In genomic region chr22:33397381-33397907, GRCh38 we compare ENCODE assay signal across 30 cellular contexts.
"Had no signal": no experiment of that assay in that cellular context is flagged by ENCODE, and none has a peak within 500 bp of the region (broad histone marks: within the 10 kb centered on the region; RNA-seq: fewer than 3 reads in every experiment).

No MANE protein-coding gene starts in this region.

- H3K27me3 ChIP-seq: adrenal gland, body of pancreas, MG63, Peyer's patch, SJSA1 had no signal

- H3K27ac ChIP-seq: adrenal gland, body of pancreas, Peyer's patch, SJSA1 had no signal

- H3K9ac ChIP-seq: SK-N-SH had no signal

- H3K36me3 ChIP-seq: adrenal gland, MG63, Peyer's patch, SJSA1 had no signal

- DNase-seq: activated CD4-positive, alpha-beta T cell treated with anti-CD3 and anti-CD28 coated beads, Interleukin-2, amount 10 ng/mL, durations not matched to agents 24 days and 14 days; activated CD4-positive, alpha-beta T cell treated with anti-CD3 and anti-CD28 coated beads, Interleukin-2, amount 50 U/mL, for 48 hours; activated CD8-positive, alpha-beta T cell treated with anti-CD3 and anti-CD28 coated beads, Interleukin-2, amount 10 ng/mL, durations not matched to agents 7 days and 5 days; activated gamma-delta T cell; activated naive CD4-positive, alpha-beta T cell treated with Interleukin-2 at 50 U/mL for 16 hours; activated naive CD8-positive, alpha-beta T cell treated with anti-CD3 and anti-CD28 coated beads, Interleukin-2, amount 10 ng/mL, durations not matched to agents 7 days and 5 days; activated T-cell treated with anti-CD3 and anti-CD28 coated beads, Interleukin-2, amount 50 U/mL, for 24 hours; adrenal gland; body of pancreas; central memory CD4-positive, alpha-beta T cell; Kasumi-1; KG1; MG63; NCI-H1048; NCI-H1105 treated with DMSO at 0.1 percent for 48 hours; NCI-H1436; NCI-H1694; NCI-H1930; NCI-H2081 treated with DMSO at 0.1 percent for 48 hours; NCI-H2171; NCI-H510A; NCI-H526; NCI-H748 treated with DMSO at 0.1 percent for 48 hours; NK-92 treated with Interleukin-12 subunit alpha and Interleukin-12 subunit beta, amount 100 ng/mL, for 24 hours; PC-3; Peyer's patch; RPMI8226; SHP77 treated with DMSO at 0.1 percent for 48 hours; SK-N-SH had no signal

- H3K4me1 ChIP-seq: adrenal gland, body of pancreas, SJSA1 had no signal

- H3K4me3 ChIP-seq: adrenal gland, body of pancreas, MG63, Peyer's patch, SJSA1 had no signal

- H3K9me3 ChIP-seq: adrenal gland, body of pancreas, MG63, Peyer's patch, SJSA1, SK-N-SH had no signal

- ATAC-seq: activated CD8-positive, alpha-beta T cell treated with anti-CD3 and anti-CD28 coated beads, Interleukin-2, amount 10 ng/mL, durations not matched to agents 7 days and 5 days; body of pancreas; PC-3 had no signal
